ENCODE assay signal across 21 cellular contexts in the genomic region with DNA sequence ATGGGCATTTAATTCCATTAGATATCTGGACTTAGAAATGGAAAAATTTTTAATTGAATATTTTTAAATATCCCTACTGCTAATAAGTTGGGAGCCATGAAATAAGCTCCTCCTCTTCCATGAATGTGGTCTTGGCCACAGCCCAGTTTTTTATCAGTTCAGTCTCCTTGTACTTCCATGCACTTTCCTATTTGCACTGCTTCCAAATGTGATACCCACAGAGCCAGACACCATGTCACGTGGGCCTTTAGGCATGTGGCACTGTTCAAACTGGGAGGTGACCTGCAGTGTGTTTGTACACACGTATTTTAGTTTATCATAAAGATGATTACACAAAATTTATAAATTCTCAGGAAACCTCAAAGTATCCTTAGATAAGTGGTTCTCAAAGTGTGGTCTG.
DNase-seq lines count a peak whose midpoint lies in the region; ATAC-seq, FAIRE-seq and TF ChIP-seq lines count a peak whose summit lies in the region.
"Had no signal": no experiment of that assay in that cellular context is flagged by ENCODE, and none has a peak within 500 bp of the region (broad histone marks: within the 10 kb centered on the region; RNA-seq: fewer than 3 reads in every experiment).

No MANE protein-coding gene starts in this region.

- intact Hi-C loops in body of pancreas (cut with DNase I) = no loop called here
- intact Hi-C loops in left ventricle myocardium inferior (cut with micrococcal nuclease) = no loop called here
- intact Hi-C loops in pancreas (cut with DNase I) = no loop called here

- H3K36me3 ChIP-seq in body of pancreas (replicated peaks in 1 of 2; ENCODE audit: insufficient read depth in 1 of 2, low read depth in 2 of 2) = no peaks in the 10 kb centered on the region
- H3K36me3 ChIP-seq in left ventricle myocardium inferior = no peaks in the 10 kb centered on the region
- no peaks in the 10 kb centered on the region for H3K36me3 ChIP-seq in pancreas

- no peak for TF ChIP-seq POLR2A in body of pancreas (IDR thresholded peaks at IDR 0.05)

- ATAC-seq in body of pancreas = peak; percentile 89
- ATAC-seq in pancreas = peak; percentile 69 to 96 (median 84)
- no peak for ATAC-seq in HG03354 (IDR thresholded peaks at IDR 0.05; ENCODE audit: poor library complexity, severe bottlenecking, unreplicated experiment)
- ATAC-seq: A549 had no signal

- no peaks in the 10 kb centered on the region for H3K9me3 ChIP-seq in body of pancreas
- no peaks in the 10 kb centered on the region for H3K9me3 ChIP-seq in left ventricle myocardium inferior (replicated peaks)
- no peaks in the 10 kb centered on the region for H3K9me3 ChIP-seq in pancreas
- H3K9me3 ChIP-seq: A549, SK-N-SH had no signal

- peaks cover 19% of the 10 kb centered on the region for H3K4me1 ChIP-seq in body of pancreas
- peaks cover 22% of the 10 kb centered on the region for H3K4me1 ChIP-seq in left ventricle myocardium inferior
- peaks cover 0 to 8% (median 0%) of the 10 kb centered on the region in 3 donors for H3K4me1 ChIP-seq in pancreas
- H3K4me1 ChIP-seq: A549 had no signal

- H3K4me3 ChIP-seq in LNCaP clone FGC (ENCODE audit: low read depth, low read length) (no peak overlapping the region), body of pancreas (no peak overlapping the region), left ventricle myocardium inferior (no peak overlapping the region), pancreas (no peak overlapping the region)
- H3K4me3 ChIP-seq: A549 had no signal

- 10 to 18% methylated on average over 2 of the region's 2 CpGs for WGBS in body of pancreas, 2 donors
- 9 to 14% methylated on average over 2 of the region's 2 CpGs for WGBS in pancreas, 2 donors

- DNase-seq in LNCaP clone FGC (ENCODE audit: low read depth) (peak; percentile 31), body of pancreas (peak; percentile 53 to 64 (median 59)), left ventricle myocardium inferior (peak; percentile 39), pancreas (peak in 4 of 6 donors; percentile 36 to 68 (median 52)), GM19239 (ENCODE audit: insufficient read length, low spot score) (no peak), NCI-H345 (lab: John Stamatoyannopoulos, UW) (no peak)
- DNase-seq: DMS53, GDM1, H9, HFFc6, KG1, NCI-H1092 treated with DMSO at 0.1 percent for 48 hours, NCI-H146, NCI-H2029, NCI-H446, NCI-H526, SHP77 treated with DMSO at 0.1 percent for 48 hours, SK-N-SH had no signal

- TF ChIP-seq CTCF in LNCaP clone FGC (IDR thresholded peaks at IDR 0.05; ENCODE audit: control insufficient read depth, extremely low read depth, insufficient read depth) (no peak), body of pancreas (IDR thresholded peaks at IDR 0.05) (no peak), left ventricle myocardium inferior (IDR thresholded peaks at IDR 0.05; ENCODE audit: borderline replicate concordance) (no peak), pancreas (IDR thresholded peaks at IDR 0.05) (no peak)

- H3K27ac ChIP-seq in body of pancreas (no peak overlapping the region), left ventricle myocardium inferior (replicated peaks) (peak overlapping the region; percentile 82), pancreas (no peak overlapping the region)
- H3K27ac ChIP-seq: A549 had no signal

- no peaks in the 10 kb centered on the region for H3K27me3 ChIP-seq in body of pancreas
- no peaks in the 10 kb centered on the region for H3K27me3 ChIP-seq in left ventricle myocardium inferior (ENCODE audit: low read depth)
- no peaks in the 10 kb centered on the region for H3K27me3 ChIP-seq in pancreas

- FAIRE-seq in pancreas (lab: Jason Lieb, UNC) (no peak), GM19239 (lab: Jason Lieb, UNC) (no peak)
- FAIRE-seq: A549, D721Med had no signal

Comparison
In these comparisons a context has a peak if more than half of its experiments do, and no peak if none do; other contexts are left out.
1. DNase-seq: peak in LNCaP clone FGC (single experiment), body of pancreas (4 of 4), left ventricle myocardium inferior (single experiment) and pancreas (4 of 6); none in GM19239 (single experiment) and NCI-H345 (single experiment).